Comparison of ENCODE assay signal across 8 cellular contexts in genomic region chr2:15591373-15591691, GRCh38. TPM values are rescaled to one million over a fixed set of nuclear protein-coding genes. Genes with fewer than 3 reads are reported as not detected.
DNase-seq lines count a peak whose midpoint lies in the region; TF ChIP-seq lines count a peak whose summit lies in the region.

No MANE protein-coding gene starts in this region.

- in situ Hi-C loops in GM23248 (cut with MboI) = no loop called here

- H3K9ac ChIP-seq in GM23248 = peak overlapping the region; percentile 97
- peak overlapping the region; percentile 96 for H3K9ac ChIP-seq in SU-DHL-6 (ENCODE audit: low read length)

- intact Hi-C loops in sigmoid colon (cut with DNase I) = loop anchor here (1.0 kb wide), 1 partner anchor 30 kb away; the partner anchor contains the start of gene NBAS

- H3K79me2 ChIP-seq in GM23248 (ENCODE audit: insufficient read depth) (peaks cover 44% of the 10 kb centered on the region), SU-DHL-6 (ENCODE audit: insufficient read depth, low read length) (peaks cover 47% of the 10 kb centered on the region)

- H3K4me1 ChIP-seq in GM23248 (ENCODE audit: insufficient read depth) (peaks cover 14% of the 10 kb centered on the region), sigmoid colon (peaks cover 0 to 33% (median 26%) of the 10 kb centered on the region in 4 donors)

- H3K27me3 ChIP-seq in GM23248 (replicated peaks; ENCODE audit: insufficient read depth) (no peaks in the 10 kb centered on the region), SU-DHL-6 (ENCODE audit: low read length) (no peaks in the 10 kb centered on the region), sigmoid colon (no peaks in the 10 kb centered on the region)

- peak overlapping the region; percentile 87 for H3K4me2 ChIP-seq in GM23248 (ENCODE audit: unreplicated experiment)
- H3K4me2 ChIP-seq in SU-DHL-6 (ENCODE audit: low read depth, low read length, poor library complexity, severe bottlenecking) = peak overlapping the region; percentile 96

- TF ChIP-seq CTCF in SU-DHL-6 (IDR thresholded peaks at IDR 0.05; ENCODE audit: insufficient read depth, low read length, poor library complexity, severe bottlenecking) (no peak), fibroblast of the aortic adventitia (IDR thresholded peaks at IDR 0.05; ENCODE audit: insufficient read depth, low read length) (no peak), sigmoid colon (IDR thresholded peaks at IDR 0.05) (no peak)

- H3K27ac ChIP-seq in GM23248 (peak overlapping the region; percentile 96), SU-DHL-6 (ENCODE audit: low read depth, low read length) (peak overlapping the region; percentile 40; the same call in 1 of the 2 replicates), sigmoid colon (peak overlapping the region; percentile 92 to 96 (median 94))

- no peaks in the 10 kb centered on the region for H3K9me3 ChIP-seq in GM23248 (ENCODE audit: low read depth)
- no peaks in the 10 kb centered on the region for H3K9me3 ChIP-seq in SU-DHL-6 (ENCODE audit: insufficient read depth, low read length)
- H3K9me3 ChIP-seq in sigmoid colon = no peaks in the 10 kb centered on the region

- peak overlapping the region; percentile 98 for H2AFZ ChIP-seq in GM23248
- H2AFZ ChIP-seq in SU-DHL-6 (ENCODE audit: low read depth, low read length, severe bottlenecking) = peak overlapping the region; percentile 97

- H3K36me3 ChIP-seq in GM23248 (ENCODE audit: low read depth) (peaks cover 17% of the 10 kb centered on the region), SU-DHL-6 (ENCODE audit: low read length) (peaks cover 12% of the 10 kb centered on the region), sigmoid colon (peaks cover 0 to 18% (median 9%) of the 10 kb centered on the region in 4 donors)

- WGBS in GM23248 (ENCODE audit: low coverage in 1 of 2, low lambda C conversion rate in 2 of 2, missing lambda C conversion rate in 2 of 2), 2 experiments = 4% methylated on average over 7 of the region's 7 CpGs
- WGBS in sigmoid colon, 2 donors = 25 to 29% methylated on average over 7 of the region's 7 CpGs

- no peaks in the 10 kb centered on the region for H3K9me2 ChIP-seq in GM23248 (ENCODE audit: insufficient read depth)
- no peaks in the 10 kb centered on the region for H3K9me2 ChIP-seq in SU-DHL-6 (replicated peaks; ENCODE audit: insufficient read depth, low read length)

- DNase-seq in GM23248 = no peak
- DNase-seq in fibroblast of the aortic adventitia (ENCODE audit: low read depth) = no peak
- DNase-seq in sigmoid colon = no peak
- no peak for DNase-seq in NCI-H774 (lab: John Stamatoyannopoulos, UW)
- no peak for DNase-seq in NCI-H1092 (lab: John Stamatoyannopoulos, UW)
- no peak for DNase-seq in glomerular visceral epithelial cell (ENCODE audit: extremely low spot score)
- no peak for DNase-seq in HK-2 (ENCODE audit: unreplicated experiment)

- H3K4me3 ChIP-seq in GM23248 (peak overlapping the region; percentile 98), SU-DHL-6 (ENCODE audit: insufficient read depth, low read length, poor library complexity, severe bottlenecking) (peak overlapping the region; percentile 76), fibroblast of the aortic adventitia (ENCODE audit: low read depth, low read length) (peak overlapping the region; percentile 88), sigmoid colon (peak overlapping the region; percentile 86 to 98 (median 88))

- TF ChIP-seq POLR2A in sigmoid colon (IDR thresholded peaks at IDR 0.05) = no peak

- peaks cover 11% of the 10 kb centered on the region; the same call in 1 of the 2 replicates for H4K20me1 ChIP-seq in GM23248 (ENCODE audit: insufficient read depth)
- no peaks in the 10 kb centered on the region for H4K20me1 ChIP-seq in SU-DHL-6 (ENCODE audit: low read depth, low read length)

- peaks cover 3% of the 10 kb centered on the region; the same call in 1 of the 2 replicates for H3F3A ChIP-seq in GM23248 (ENCODE audit: insufficient read depth)
- H3F3A ChIP-seq in SU-DHL-6 (ENCODE audit: insufficient read depth) = no peaks in the 10 kb centered on the region; the same call in 1 of the 2 replicates

- no peak for TF ChIP-seq EP300 in sigmoid colon (IDR thresholded peaks at IDR 0.05)

RNA-seq across cellular contexts. Expression of gene DDX1, which starts 0.3 kb away (rescaled TPM):
- total RNA-seq in GM23248 (2014; rRNA removed; shearing (Covaris generic)) = 72.6 and 73.0 TPM in 2 replicates
- polyA plus RNA-seq in GM23248 (2016; fragmentation: Nextera tagmentation; extraction: Ambion mirVana) (101 TPM in 2 replicates), sigmoid colon (10 to 100 TPM; 59.2 to 67.9 (median 66.4) TPM)
- total RNA-seq in fibroblast of the aortic adventitia (ENCODE audit: low replicate concordance) (110 and 114 TPM in 2 replicates), sigmoid colon (100 to 1,000 TPM in 1 of 4 donors, 10 to 100 TPM in 3; 67.9 to 104 (median 83.3) TPM)

RNA-seq across cellular contexts. Expression of gene NBAS, which starts 30.2 kb away (rescaled TPM):
- total RNA-seq in GM23248 (2014; rRNA removed; shearing (Covaris generic)) = 51.8 and 63.7 TPM in 2 replicates
- polyA plus RNA-seq in GM23248 (2016; fragmentation: Nextera tagmentation; extraction: Ambion mirVana) (21.2 and 22.5 TPM in 2 replicates), sigmoid colon (10 to 100 TPM in 1 of 3 donors, 1 to 10 TPM in 2; 3.9 to 21.3 (median 7.2) TPM)
- total RNA-seq in fibroblast of the aortic adventitia (ENCODE audit: low replicate concordance) (76.0 and 83.2 TPM in 2 replicates), sigmoid colon (10 to 100 TPM; 41.9 to 53.2 (median 48.1) TPM)

Comparison
In these comparisons a context has a peak if more than half of its experiments do, and no peak if none do; other contexts are left out.
1. H3K27ac ChIP-seq: peak in every context shown above with its lines; median percentile 96 in GM23248; 94 in sigmoid colon; 40 in SU-DHL-6.